ENCODE assay signal across 1 cellular context in genomic region chr5:54718647-54719046, GRCh38.
TF ChIP-seq lines count a peak whose summit lies in the region.

No MANE protein-coding gene starts in this region.

TF ChIP-seq in GM23338, 12 proteins besides CTCF, POLR2A, EP300 and RAD21 (continued from another document):
- TF ChIP-seq REST (IDR thresholded peaks at IDR 0.05; ENCODE audit: unreplicated experiment), result no peak
- TF ChIP-seq POLR2AphosphoS5 (IDR thresholded peaks at IDR 0.05; ENCODE audit: low read depth), result no peak
- TF ChIP-seq JUNB (IDR thresholded peaks at IDR 0.05; ENCODE audit: unreplicated experiment), result no peak
- TF ChIP-seq STAT1 (IDR thresholded peaks at IDR 0.05; ENCODE audit: unreplicated experiment), result no peak
